ENCODE assay signal across 17 cellular contexts in the genomic region with DNA sequence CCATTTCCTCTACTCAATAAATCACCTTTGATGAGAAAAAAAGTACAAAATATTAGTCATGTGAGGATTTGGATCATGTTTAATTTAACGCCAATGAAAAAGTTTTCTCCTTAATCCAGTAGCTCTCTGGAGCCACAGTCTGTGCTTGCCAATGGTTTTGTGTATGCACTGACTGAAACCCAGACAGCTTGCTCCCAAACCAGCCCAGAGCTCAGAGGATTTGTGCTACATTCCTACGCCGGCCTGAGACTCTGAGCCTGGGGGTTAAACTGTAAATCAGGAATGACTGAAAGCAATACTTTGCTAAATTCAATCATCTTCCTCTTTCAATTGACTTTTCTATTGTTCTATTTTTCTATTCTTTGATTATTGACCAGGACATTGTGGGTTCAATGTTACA.
"Had no signal": no experiment of that assay in that cellular context is flagged by ENCODE, and none has a peak within 500 bp of the region (broad histone marks: within the 10 kb centered on the region; RNA-seq: fewer than 3 reads in every experiment).

No MANE protein-coding gene starts in this region.

- H3K36me3 Mint-ChIP-seq: natural killer cell treated with Interleukin-12 subunit alpha and Interleukin-12 subunit beta and Interleukin-15 and Interleukin-18, amount 100 ng/mL, for 72 hours had no signal

- ATAC-seq: activated CD8-positive, alpha-beta T cell treated with anti-CD3 and anti-CD28 coated beads, Interleukin-2, amount 10 ng/mL, durations not matched to agents 7 days and 5 days; activated T-cell treated with anti-CD3 and anti-CD28 coated beads, Interleukin-2, amount 50 U/mL, for 4 hours; left cardiac atrium; natural killer cell treated with Interleukin-12 subunit alpha and Interleukin-12 subunit beta and Interleukin-15 and Interleukin-18, amount 100 ng/mL, for 72 hours; stimulated activated naive CD8-positive, alpha-beta T cell treated with anti-CD3 and anti-CD28 coated beads, Interleukin-15, amount 100 ng/mL, for 72 hours; upper lobe of right lung had no signal

- H3K9me3 ChIP-seq: esophagus squamous epithelium, upper lobe of right lung had no signal

- H3K27ac Mint-ChIP-seq: activated CD4-positive, alpha-beta T cell treated with anti-CD3 and anti-CD28 coated beads, Interleukin-2, amount 10 ng/mL, durations not matched to agents 7 days and 5 days; activated CD8-positive, alpha-beta T cell treated with anti-CD3 and anti-CD28 coated beads, Interleukin-2, amount 10 ng/mL, durations not matched to agents 7 days and 5 days; dendritic cell treated with granulocyte-macrophage colony-stimulating factor and Interleukin-4, amounts not matched to agents 40 ng/mL and 50 ng/mL, for 4 days; natural killer cell treated with Interleukin-12 subunit alpha and Interleukin-12 subunit beta and Interleukin-15 and Interleukin-18, amount 100 ng/mL, for 72 hours; stimulated activated naive CD8-positive, alpha-beta T cell treated with anti-CD3 and anti-CD28 coated beads, Interleukin-15, amount 100 ng/mL, for 72 hours had no signal

- H3K4me1 ChIP-seq: upper lobe of right lung had no signal

- H3K4me3 Mint-ChIP-seq: activated CD4-positive, alpha-beta T cell treated with anti-CD3 and anti-CD28 coated beads, Interleukin-2, amount 10 ng/mL, durations not matched to agents 7 days and 5 days; activated CD8-positive, alpha-beta T cell treated with anti-CD3 and anti-CD28 coated beads, Interleukin-2, amount 10 ng/mL, durations not matched to agents 7 days and 5 days; activated T-cell treated with anti-CD3 and anti-CD28 coated beads, Interleukin-2, amount 50 U/mL, for 4 hours; dendritic cell treated with granulocyte-macrophage colony-stimulating factor and Interleukin-4, amounts not matched to agents 40 ng/mL and 50 ng/mL, for 4 days; natural killer cell treated with Interleukin-12 subunit alpha and Interleukin-12 subunit beta and Interleukin-15 and Interleukin-18, amount 100 ng/mL, for 72 hours; stimulated activated naive CD8-positive, alpha-beta T cell treated with anti-CD3 and anti-CD28 coated beads, Interleukin-15, amount 100 ng/mL, for 72 hours had no signal

- H3K9me3 Mint-ChIP-seq: activated CD4-positive, alpha-beta T cell treated with anti-CD3 and anti-CD28 coated beads, Interleukin-2, amount 10 ng/mL, durations not matched to agents 7 days and 5 days; activated T-cell treated with anti-CD3 and anti-CD28 coated beads, Interleukin-2, amount 50 U/mL, for 4 hours; dendritic cell treated with granulocyte-macrophage colony-stimulating factor and Interleukin-4, amounts not matched to agents 40 ng/mL and 50 ng/mL, for 4 days; natural killer cell treated with Interleukin-12 subunit alpha and Interleukin-12 subunit beta and Interleukin-15 and Interleukin-18, amount 100 ng/mL, for 72 hours had no signal

- H3K27ac ChIP-seq: esophagus squamous epithelium, SK-N-MC, upper lobe of right lung had no signal

- H3K4me3 ChIP-seq: esophagus squamous epithelium, SK-N-MC, upper lobe of right lung had no signal

- H3K36me3 ChIP-seq: esophagus squamous epithelium, upper lobe of right lung had no signal

- DNase-seq: activated CD4-positive, alpha-beta T cell treated with anti-CD3 and anti-CD28 coated beads, Interleukin-2, amount 10 ng/mL, durations not matched to agents 7 days and 5 days; activated CD8-positive, alpha-beta T cell treated with anti-CD3 and anti-CD28 coated beads, Interleukin-2, amount 10 ng/mL, durations not matched to agents 7 days and 5 days; activated effector memory CD4-positive, alpha-beta T cell treated with Interleukin-2 at 50 U/mL for 16 hours; activated naive CD4-positive, alpha-beta T cell treated with anti-CD3 and anti-CD28 coated beads, Interleukin-2, amount 50 U/mL, for 16 hours; activated T-cell treated with anti-CD3 and anti-CD28 coated beads, Interleukin-2, amount 50 U/mL, for 4 hours; effector CD8-positive, alpha-beta T cell; esophagus squamous epithelium; hippocampal formation; left cardiac atrium; posterior cingulate gyrus; stimulated activated naive CD8-positive, alpha-beta T cell treated with anti-CD3 and anti-CD28 coated beads, Interleukin-15, amount 100 ng/mL, for 72 hours; T-helper 1 cell; T1000; upper lobe of right lung had no signal

- H3K4me1 Mint-ChIP-seq: activated CD4-positive, alpha-beta T cell treated with anti-CD3 and anti-CD28 coated beads, Interleukin-2, amount 10 ng/mL, durations not matched to agents 7 days and 5 days had no signal
